In genomic region chr3:137110392-137110996, GRCh38 we compare ENCODE assay signal across 8 cellular contexts.
DNase-seq lines count a peak whose midpoint lies in the region; ATAC-seq and TF ChIP-seq lines count a peak whose summit lies in the region.

No MANE protein-coding gene starts in this region.

- H3K27me3 ChIP-seq in transverse colon = peaks cover 14% of the 10 kb centered on the region

- no peak overlapping the region for H3K4me3 Mint-ChIP-seq in glutamatergic neuron (ENCODE audit: unreplicated experiment)

- 0 to 25% methylated on average over 2 to 3 of the region's 3 CpGs for WGBS in transverse colon (ENCODE audit: low coverage in 1 of 2), 2 donors

- H3K27me3 Mint-ChIP-seq in glutamatergic neuron (ENCODE audit: unreplicated experiment) = no peaks in the 10 kb centered on the region

- H3K9me3 ChIP-seq in transverse colon = no peaks in the 10 kb centered on the region

- no peak overlapping the region for H3K27ac Mint-ChIP-seq in glutamatergic neuron (ENCODE audit: unreplicated experiment)

- H3K9me3 Mint-ChIP-seq in glutamatergic neuron (ENCODE audit: unreplicated experiment) = no peaks in the 10 kb centered on the region

- H3K4me1 ChIP-seq in transverse colon = no peaks in the 10 kb centered on the region

- no peak for TF ChIP-seq POLR2A in transverse colon (IDR thresholded peaks at IDR 0.05)

- no peaks in the 10 kb centered on the region for H3K36me3 ChIP-seq in transverse colon

- peak; percentile 84 for ATAC-seq in GM18867 (IDR thresholded peaks at IDR 0.05; ENCODE audit: unreplicated experiment)

- no peak overlapping the region for H3K4me3 ChIP-seq in transverse colon

- peak; percentile 93 for TF ChIP-seq CTCF in glutamatergic neuron (IDR thresholded peaks at IDR 0.05; ENCODE audit: partially characterized antibody, unreplicated experiment)
- TF ChIP-seq CTCF in transverse colon (IDR thresholded peaks at IDR 0.05) = peak; percentile 54 to 79 (median 64)

- no peaks in the 10 kb centered on the region for H3K36me3 Mint-ChIP-seq in glutamatergic neuron (ENCODE audit: unreplicated experiment)

- TF ChIP-seq EP300 in transverse colon (IDR thresholded peaks at IDR 0.05; ENCODE audit: low read depth) = no peak

- in situ Hi-C loops in transverse colon (cut with MboI; ENCODE audit: low pct_ligation_motif_present in 1 of 4, low pct_unique_long_range_greater_than_20kb in 1 of 4, low sequenced_read_pairs in 3 of 4) = loop anchor here (25.0 kb wide), 2 partner anchors 677 to 827 kb away; no protein-coding TSS in a partner anchor

- H3K4me1 Mint-ChIP-seq in glutamatergic neuron (ENCODE audit: low read depth, unreplicated experiment) = no peaks in the 10 kb centered on the region

- H3K27ac ChIP-seq in transverse colon = no peak overlapping the region

- intact Hi-C loops in transverse colon (cut with DNase I; ENCODE audit: low total_unique reads) = no loop called here

- DNase-seq in CD1c-positive myeloid dendritic cell (ENCODE audit: extremely low spot score) (peak; percentile 26), HuH-7.5 (ENCODE audit: low spot score) (peak; percentile 15), SKM-1 (lab: John Stamatoyannopoulos, UW; ENCODE audit: unreplicated experiment) (peak; percentile 25), glutamatergic neuron (no peak), transverse colon (no peak), globus pallidus (ENCODE audit: low spot score) (no peak), mesenteric fat pad (ENCODE audit: low spot score) (no peak)

Comparison
In these comparisons a context has a peak if more than half of its experiments do, and no peak if none do; other contexts are left out.
1. DNase-seq: peak in CD1c-positive myeloid dendritic cell (single experiment), HuH-7.5 (single experiment) and SKM-1 (single experiment); none in glutamatergic neuron (single experiment), transverse colon (single experiment), globus pallidus (single experiment) and mesenteric fat pad (single experiment).